Comparison of ENCODE assay signal across 1 cellular context in the genomic region with DNA sequence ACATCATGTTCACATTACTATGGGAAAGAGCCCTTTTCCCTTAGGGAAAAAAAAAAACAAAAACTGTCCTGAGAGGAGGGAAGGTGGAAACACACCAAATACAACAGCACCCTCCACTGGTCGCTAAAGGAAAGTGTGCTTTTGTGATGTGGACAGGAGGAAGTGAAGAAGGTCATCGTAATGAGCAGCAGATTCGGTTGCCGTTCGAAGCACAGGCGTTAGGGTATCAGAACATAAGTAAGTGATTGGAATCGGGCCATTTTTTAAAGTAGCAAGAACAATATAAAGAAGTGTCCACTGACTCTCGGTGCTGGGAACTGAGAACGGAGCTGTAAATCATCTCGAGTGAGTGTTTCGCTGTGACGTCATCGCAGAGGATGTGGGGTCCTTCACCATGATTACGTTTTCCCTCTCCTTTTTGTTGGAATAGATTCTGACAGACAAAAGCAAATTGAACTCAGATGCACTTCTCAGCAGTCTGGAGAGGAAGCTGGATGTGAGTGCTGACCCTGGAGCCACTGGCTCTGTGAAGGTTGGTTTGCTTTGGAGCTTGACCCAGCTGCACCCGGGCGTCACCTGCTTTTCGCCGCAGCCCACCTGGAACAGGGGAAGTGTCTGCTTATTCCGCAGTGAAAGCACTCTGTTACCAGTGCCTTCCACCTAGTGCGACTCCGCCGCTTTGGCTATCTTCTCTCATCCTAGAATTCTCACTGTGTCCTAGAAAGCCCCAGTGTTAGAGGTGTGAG.
TF ChIP-seq lines count a peak whose summit lies in the region.

No MANE protein-coding gene starts in this region.

TF ChIP-seq in HepG2, 621 proteins besides CTCF, POLR2A, EP300 and RAD21 (continued from another document):
- TF ChIP-seq, protein P1, sequence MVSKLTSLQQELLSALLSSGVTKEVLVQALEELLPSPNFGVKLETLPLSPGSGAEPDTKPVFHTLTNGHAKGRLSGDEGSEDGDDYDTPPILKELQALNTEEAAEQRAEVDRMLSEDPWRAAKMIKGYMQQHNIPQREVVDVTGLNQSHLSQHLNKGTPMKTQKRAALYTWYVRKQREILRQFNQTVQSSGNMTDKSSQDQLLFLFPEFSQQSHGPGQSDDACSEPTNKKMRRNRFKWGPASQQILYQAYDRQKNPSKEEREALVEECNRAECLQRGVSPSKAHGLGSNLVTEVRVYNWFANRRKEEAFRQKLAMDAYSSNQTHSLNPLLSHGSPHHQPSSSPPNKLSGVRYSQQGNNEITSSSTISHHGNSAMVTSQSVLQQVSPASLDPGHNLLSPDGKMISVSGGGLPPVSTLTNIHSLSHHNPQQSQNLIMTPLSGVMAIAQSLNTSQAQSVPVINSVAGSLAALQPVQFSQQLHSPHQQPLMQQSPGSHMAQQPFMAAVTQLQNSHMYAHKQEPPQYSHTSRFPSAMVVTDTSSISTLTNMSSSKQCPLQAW (CRISPR knock-in tag; IDR thresholded peaks at IDR 0.05): 0 out of 2 replicates have a peak, but pooled peaks have one; percentile 25
- TF ChIP-seq, protein P2, sequence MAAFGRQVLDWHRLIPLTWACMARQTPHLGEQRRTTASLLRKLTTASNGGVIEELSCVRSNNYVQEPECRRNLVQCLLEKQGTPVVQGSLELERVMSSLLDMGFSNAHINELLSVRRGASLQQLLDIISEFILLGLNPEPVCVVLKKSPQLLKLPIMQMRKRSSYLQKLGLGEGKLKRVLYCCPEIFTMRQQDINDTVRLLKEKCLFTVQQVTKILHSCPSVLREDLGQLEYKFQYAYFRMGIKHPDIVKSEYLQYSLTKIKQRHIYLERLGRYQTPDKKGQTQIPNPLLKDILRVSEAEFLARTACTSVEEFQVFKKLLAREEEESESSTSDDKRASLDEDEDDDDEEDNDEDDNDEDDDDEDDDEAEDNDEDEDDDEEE (CRISPR knock-in tag; IDR thresholded peaks at IDR 0.05): no peak
- TF ChIP-seq, protein P3, sequence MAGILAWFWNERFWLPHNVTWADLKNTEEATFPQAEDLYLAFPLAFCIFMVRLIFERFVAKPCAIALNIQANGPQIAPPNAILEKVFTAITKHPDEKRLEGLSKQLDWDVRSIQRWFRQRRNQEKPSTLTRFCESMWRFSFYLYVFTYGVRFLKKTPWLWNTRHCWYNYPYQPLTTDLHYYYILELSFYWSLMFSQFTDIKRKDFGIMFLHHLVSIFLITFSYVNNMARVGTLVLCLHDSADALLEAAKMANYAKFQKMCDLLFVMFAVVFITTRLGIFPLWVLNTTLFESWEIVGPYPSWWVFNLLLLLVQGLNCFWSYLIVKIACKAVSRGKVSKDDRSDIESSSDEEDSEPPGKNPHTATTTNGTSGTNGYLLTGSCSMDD (CRISPR knock-in tag; IDR thresholded peaks at IDR 0.05): no peak
- TF ChIP-seq HDAC6 (IDR thresholded peaks at IDR 0.05; ENCODE audit: low read depth, low read length): no peak
- TF ChIP-seq ERF (CRISPR knock-in tag; IDR thresholded peaks at IDR 0.05): peak; percentile 51; the same call in 1 of the 2 replicates
- TF ChIP-seq, protein P4, sequence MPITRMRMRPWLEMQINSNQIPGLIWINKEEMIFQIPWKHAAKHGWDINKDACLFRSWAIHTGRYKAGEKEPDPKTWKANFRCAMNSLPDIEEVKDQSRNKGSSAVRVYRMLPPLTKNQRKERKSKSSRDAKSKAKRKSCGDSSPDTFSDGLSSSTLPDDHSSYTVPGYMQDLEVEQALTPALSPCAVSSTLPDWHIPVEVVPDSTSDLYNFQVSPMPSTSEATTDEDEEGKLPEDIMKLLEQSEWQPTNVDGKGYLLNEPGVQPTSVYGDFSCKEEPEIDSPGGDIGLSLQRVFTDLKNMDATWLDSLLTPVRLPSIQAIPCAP (CRISPR knock-in tag; IDR thresholded peaks at IDR 0.05; ENCODE audit: low read depth): no peak
- peak; percentile 43 for TF ChIP-seq ATF7 (IDR thresholded peaks at IDR 0.05)
- no peak for TF ChIP-seq ATF7 (CRISPR knock-in tag; IDR thresholded peaks at IDR 0.05)
- no peak for TF ChIP-seq ZMYM3 (CRISPR knock-in tag; IDR thresholded peaks at IDR 0.05)
- TF ChIP-seq ZNF674 (CRISPR knock-in tag; IDR thresholded peaks at IDR 0.05; ENCODE audit: low read depth): no peak
- no peak for TF ChIP-seq ZNF496 (CRISPR knock-in tag; IDR thresholded peaks at IDR 0.05; ENCODE audit: insufficient replicate concordance)
- no peak for TF ChIP-seq FOXM1 (CRISPR knock-in tag; IDR thresholded peaks at IDR 0.05)
- TF ChIP-seq CENPT (CRISPR knock-in tag; IDR thresholded peaks at IDR 0.05; ENCODE audit: low read depth): no peak
- TF ChIP-seq RXRB (CRISPR knock-in tag; IDR thresholded peaks at IDR 0.05; ENCODE audit: borderline replicate concordance): no peak
- TF ChIP-seq, protein P5, sequence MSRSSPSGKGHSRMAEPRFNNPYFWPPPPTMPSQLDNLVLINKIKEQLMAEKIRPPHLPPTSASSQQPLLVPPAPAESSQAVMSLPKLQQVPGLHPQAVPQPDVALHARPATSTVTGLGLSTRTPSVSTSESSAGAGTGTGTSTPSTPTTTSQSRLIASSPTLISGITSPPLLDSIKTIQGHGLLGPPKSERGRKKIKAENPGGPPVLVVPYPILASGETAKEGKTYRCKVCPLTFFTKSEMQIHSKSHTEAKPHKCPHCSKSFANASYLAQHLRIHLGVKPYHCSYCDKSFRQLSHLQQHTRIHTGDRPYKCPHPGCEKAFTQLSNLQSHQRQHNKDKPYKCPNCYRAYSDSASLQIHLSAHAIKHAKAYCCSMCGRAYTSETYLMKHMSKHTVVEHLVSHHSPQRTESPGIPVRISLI (CRISPR knock-in tag; IDR thresholded peaks at IDR 0.05; ENCODE audit: borderline replicate concordance): peak; percentile 80; the same call in 1 of the 2 replicates
- TF ChIP-seq, protein P6, sequence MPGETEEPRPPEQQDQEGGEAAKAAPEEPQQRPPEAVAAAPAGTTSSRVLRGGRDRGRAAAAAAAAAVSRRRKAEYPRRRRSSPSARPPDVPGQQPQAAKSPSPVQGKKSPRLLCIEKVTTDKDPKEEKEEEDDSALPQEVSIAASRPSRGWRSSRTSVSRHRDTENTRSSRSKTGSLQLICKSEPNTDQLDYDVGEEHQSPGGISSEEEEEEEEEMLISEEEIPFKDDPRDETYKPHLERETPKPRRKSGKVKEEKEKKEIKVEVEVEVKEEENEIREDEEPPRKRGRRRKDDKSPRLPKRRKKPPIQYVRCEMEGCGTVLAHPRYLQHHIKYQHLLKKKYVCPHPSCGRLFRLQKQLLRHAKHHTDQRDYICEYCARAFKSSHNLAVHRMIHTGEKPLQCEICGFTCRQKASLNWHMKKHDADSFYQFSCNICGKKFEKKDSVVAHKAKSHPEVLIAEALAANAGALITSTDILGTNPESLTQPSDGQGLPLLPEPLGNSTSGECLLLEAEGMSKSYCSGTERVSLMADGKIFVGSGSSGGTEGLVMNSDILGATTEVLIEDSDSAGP (CRISPR knock-in tag; IDR thresholded peaks at IDR 0.05; ENCODE audit: borderline replicate concordance): no peak
- TF ChIP-seq, protein P7, sequence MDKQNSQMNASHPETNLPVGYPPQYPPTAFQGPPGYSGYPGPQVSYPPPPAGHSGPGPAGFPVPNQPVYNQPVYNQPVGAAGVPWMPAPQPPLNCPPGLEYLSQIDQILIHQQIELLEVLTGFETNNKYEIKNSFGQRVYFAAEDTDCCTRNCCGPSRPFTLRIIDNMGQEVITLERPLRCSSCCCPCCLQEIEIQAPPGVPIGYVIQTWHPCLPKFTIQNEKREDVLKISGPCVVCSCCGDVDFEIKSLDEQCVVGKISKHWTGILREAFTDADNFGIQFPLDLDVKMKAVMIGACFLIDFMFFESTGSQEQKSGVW (CRISPR knock-in tag; IDR thresholded peaks at IDR 0.05; ENCODE audit: borderline replicate concordance): no peak
- no peak for TF ChIP-seq ZNF160 (CRISPR knock-in tag; IDR thresholded peaks at IDR 0.05)
- TF ChIP-seq, protein P8, sequence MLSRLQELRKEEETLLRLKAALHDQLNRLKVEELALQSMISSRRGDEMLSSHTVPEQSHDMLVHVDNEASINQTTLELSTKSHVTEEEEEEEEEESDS (CRISPR knock-in tag; IDR thresholded peaks at IDR 0.05; ENCODE audit: borderline replicate concordance): no peak
- TF ChIP-seq HNF4G (IDR thresholded peaks at IDR 0.05; ENCODE audit: borderline replicate concordance, low read depth, low read length): no peak
- TF ChIP-seq HNF4G (CRISPR knock-in tag; IDR thresholded peaks at IDR 0.05; ENCODE audit: borderline replicate concordance, low read depth): no peak
- peak; percentile 81 for TF ChIP-seq CREB1 (IDR thresholded peaks at IDR 0.05)
- TF ChIP-seq CREB1 (CRISPR knock-in tag; IDR thresholded peaks at IDR 0.05): no peak
- TF ChIP-seq, protein P9, sequence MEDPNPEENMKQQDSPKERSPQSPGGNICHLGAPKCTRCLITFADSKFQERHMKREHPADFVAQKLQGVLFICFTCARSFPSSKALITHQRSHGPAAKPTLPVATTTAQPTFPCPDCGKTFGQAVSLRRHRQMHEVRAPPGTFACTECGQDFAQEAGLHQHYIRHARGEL (CRISPR knock-in tag; IDR thresholded peaks at IDR 0.05): no peak
- TF ChIP-seq, protein P10, sequence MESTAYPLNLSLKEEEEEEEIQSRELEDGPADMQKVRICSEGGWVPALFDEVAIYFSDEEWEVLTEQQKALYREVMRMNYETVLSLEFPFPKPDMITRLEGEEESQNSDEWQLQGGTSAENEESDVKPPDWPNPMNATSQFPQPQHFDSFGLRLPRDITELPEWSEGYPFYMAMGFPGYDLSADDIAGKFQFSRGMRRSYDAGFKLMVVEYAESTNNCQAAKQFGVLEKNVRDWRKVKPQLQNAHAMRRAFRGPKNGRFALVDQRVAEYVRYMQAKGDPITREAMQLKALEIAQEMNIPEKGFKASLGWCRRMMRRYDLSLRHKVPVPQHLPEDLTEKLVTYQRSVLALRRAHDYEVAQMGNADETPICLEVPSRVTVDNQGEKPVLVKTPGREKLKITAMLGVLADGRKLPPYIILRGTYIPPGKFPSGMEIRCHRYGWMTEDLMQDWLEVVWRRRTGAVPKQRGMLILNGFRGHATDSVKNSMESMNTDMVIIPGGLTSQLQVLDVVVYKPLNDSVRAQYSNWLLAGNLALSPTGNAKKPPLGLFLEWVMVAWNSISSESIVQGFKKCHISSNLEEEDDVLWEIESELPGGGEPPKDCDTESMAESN (CRISPR knock-in tag; conservative IDR thresholded peaks at IDR 0.05): no peak
- TF ChIP-seq, protein P11, sequence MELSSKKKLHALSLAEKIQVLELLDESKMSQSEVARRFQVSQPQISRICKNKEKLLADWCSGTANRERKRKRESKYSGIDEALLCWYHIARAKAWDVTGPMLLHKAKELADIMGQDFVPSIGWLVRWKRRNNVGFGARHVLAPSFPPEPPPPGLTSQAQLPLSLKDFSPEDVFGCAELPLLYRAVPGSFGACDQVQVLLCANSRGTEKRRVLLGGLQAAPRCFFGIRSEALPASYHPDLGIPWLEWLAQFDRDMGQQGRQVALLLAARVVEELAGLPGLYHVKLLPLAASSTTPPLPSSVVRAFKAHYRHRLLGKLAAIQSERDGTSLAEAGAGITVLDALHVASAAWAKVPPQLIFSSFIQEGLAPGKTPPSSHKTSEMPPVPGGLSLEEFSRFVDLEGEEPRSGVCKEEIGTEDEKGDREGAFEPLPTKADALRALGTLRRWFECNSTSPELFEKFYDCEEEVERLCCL (CRISPR knock-in tag; IDR thresholded peaks at IDR 0.05; ENCODE audit: borderline replicate concordance): no peak
- TF ChIP-seq WIZ (CRISPR knock-in tag; IDR thresholded peaks at IDR 0.05): no peak
- TF ChIP-seq ZNF883 (CRISPR knock-in tag; IDR thresholded peaks at IDR 0.05; ENCODE audit: not compliant biosample characterization): no peak
- TF ChIP-seq KLF6 (CRISPR knock-in tag; IDR thresholded peaks at IDR 0.05): no peak
- TF ChIP-seq SETDB1 (CRISPR knock-in tag; IDR thresholded peaks at IDR 0.05; ENCODE audit: borderline replicate concordance): no peak
- TF ChIP-seq, protein P12, sequence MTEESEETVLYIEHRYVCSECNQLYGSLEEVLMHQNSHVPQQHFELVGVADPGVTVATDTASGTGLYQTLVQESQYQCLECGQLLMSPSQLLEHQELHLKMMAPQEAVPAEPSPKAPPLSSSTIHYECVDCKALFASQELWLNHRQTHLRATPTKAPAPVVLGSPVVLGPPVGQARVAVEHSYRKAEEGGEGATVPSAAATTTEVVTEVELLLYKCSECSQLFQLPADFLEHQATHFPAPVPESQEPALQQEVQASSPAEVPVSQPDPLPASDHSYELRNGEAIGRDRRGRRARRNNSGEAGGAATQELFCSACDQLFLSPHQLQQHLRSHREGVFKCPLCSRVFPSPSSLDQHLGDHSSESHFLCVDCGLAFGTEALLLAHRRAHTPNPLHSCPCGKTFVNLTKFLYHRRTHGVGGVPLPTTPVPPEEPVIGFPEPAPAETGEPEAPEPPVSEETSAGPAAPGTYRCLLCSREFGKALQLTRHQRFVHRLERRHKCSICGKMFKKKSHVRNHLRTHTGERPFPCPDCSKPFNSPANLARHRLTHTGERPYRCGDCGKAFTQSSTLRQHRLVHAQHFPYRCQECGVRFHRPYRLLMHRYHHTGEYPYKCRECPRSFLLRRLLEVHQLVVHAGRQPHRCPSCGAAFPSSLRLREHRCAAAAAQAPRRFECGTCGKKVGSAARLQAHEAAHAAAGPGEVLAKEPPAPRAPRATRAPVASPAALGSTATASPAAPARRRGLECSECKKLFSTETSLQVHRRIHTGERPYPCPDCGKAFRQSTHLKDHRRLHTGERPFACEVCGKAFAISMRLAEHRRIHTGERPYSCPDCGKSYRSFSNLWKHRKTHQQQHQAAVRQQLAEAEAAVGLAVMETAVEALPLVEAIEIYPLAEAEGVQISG (CRISPR knock-in tag; IDR thresholded peaks at IDR 0.05): no peak
- TF ChIP-seq STAG1 (CRISPR knock-in tag; IDR thresholded peaks at IDR 0.05): peak; percentile 92
- TF ChIP-seq, protein P13, sequence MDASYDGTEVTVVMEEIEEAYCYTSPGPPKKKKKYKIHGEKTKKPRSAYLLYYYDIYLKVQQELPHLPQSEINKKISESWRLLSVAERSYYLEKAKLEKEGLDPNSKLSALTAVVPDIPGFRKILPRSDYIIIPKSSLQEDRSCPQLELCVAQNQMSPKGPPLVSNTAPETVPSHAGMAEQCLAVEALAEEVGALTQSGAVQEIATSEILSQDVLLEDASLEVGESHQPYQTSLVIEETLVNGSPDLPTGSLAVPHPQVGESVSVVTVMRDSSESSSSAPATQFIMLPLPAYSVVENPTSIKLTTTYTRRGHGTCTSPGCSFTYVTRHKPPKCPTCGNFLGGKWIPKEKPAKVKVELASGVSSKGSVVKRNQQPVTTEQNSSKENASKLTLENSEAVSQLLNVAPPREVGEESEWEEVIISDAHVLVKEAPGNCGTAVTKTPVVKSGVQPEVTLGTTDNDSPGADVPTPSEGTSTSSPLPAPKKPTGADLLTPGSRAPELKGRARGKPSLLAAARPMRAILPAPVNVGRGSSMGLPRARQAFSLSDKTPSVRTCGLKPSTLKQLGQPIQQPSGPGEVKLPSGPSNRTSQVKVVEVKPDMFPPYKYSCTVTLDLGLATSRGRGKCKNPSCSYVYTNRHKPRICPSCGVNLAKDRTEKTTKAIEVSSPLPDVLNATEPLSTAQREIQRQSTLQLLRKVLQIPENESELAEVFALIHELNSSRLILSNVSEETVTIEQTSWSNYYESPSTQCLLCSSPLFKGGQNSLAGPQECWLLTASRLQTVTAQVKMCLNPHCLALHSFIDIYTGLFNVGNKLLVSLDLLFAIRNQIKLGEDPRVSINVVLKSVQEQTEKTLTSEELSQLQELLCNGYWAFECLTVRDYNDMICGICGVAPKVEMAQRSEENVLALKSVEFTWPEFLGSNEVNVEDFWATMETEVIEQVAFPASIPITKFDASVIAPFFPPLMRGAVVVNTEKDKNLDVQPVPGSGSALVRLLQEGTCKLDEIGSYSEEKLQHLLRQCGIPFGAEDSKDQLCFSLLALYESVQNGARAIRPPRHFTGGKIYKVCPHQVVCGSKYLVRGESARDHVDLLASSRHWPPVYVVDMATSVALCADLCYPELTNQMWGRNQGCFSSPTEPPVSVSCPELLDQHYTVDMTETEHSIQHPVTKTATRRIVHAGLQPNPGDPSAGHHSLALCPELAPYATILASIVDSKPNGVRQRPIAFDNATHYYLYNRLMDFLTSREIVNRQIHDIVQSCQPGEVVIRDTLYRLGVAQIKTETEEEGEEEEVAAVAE (CRISPR knock-in tag; IDR thresholded peaks at IDR 0.05; ENCODE audit: borderline replicate concordance): no peak
